ENCODE assay signal across 27 cellular contexts in genomic region chr11:105078283-105078682, GRCh38. TPM values are rescaled to one million over a fixed set of nuclear protein-coding genes. Genes with fewer than 3 reads are reported as not detected.
DNase-seq lines count a peak whose midpoint lies in the region; ATAC-seq, FAIRE-seq and TF ChIP-seq lines count a peak whose summit lies in the region.
"Had no signal": no experiment of that assay in that cellular context is flagged by ENCODE, and none has a peak within 500 bp of the region (broad histone marks: within the 10 kb centered on the region; RNA-seq: fewer than 3 reads in every experiment).

No MANE protein-coding gene starts in this region.

- no peak for FAIRE-seq in keratinocyte (lab: Jason Lieb, UNC)
- FAIRE-seq: A549, D721Med, GM12891, GM18507 had no signal

- TF ChIP-seq CTCF in keratinocyte (optimal IDR thresholded peaks at IDR 0.05 in 1 of 3, IDR thresholded peaks at IDR 0.05 in 1 of 3, conservative IDR thresholded peaks at IDR 0.05 in 1 of 3; ENCODE audit: extremely low read depth in 1 of 3, insufficient read depth in 2 of 3, low read length in 3 of 3) = no peak

- H3K4me1 Mint-ChIP-seq in activated T-helper 17 cell treated with anti-CD3 and anti-CD28 coated beads, Interleukin-2, amount 50 U/mL, for 72 hours = peaks cover 23% of the 10 kb centered on the region

- H3K4me1 ChIP-seq in keratinocyte (ENCODE audit: control insufficient read depth, extremely low read depth, insufficient read depth, low read length) = peaks cover 8% of the 10 kb centered on the region
- H3K4me1 ChIP-seq: A549, BE2C had no signal

- peak overlapping the region; percentile 32 for H3K4me2 ChIP-seq in keratinocyte (ENCODE audit: control insufficient read depth, extremely low read depth, insufficient read depth, low read depth, low read length)
- H3K4me2 ChIP-seq: A549, GM23338 had no signal

- H3K9me1 ChIP-seq in keratinocyte (ENCODE audit: control insufficient read depth, extremely low read depth, insufficient read depth, low read length) = no peaks in the 10 kb centered on the region

- H4K20me1 ChIP-seq in keratinocyte (ENCODE audit: control insufficient read depth, extremely low read depth, insufficient read depth, low read length) = no peaks in the 10 kb centered on the region
- H4K20me1 ChIP-seq: BLaER1 treated with 17β-estradiol and CSF1 and Interleukin-3, amounts not matched to agents 10 nM and 100 nM had no signal

- no peak overlapping the region for H3K9ac ChIP-seq in keratinocyte (ENCODE audit: control insufficient read depth, extremely low read depth, insufficient read depth, low read length)
- H3K9ac ChIP-seq: BLaER1 treated with 17β-estradiol and CSF1 and Interleukin-3, amounts not matched to agents 10 nM and 100 nM had no signal

- no peaks in the 10 kb centered on the region for H3K9me3 ChIP-seq in keratinocyte (ENCODE audit: control insufficient read depth, low read depth, low read length)
- H3K9me3 ChIP-seq: A549, BE2C had no signal

- DNase-seq in astrocyte of the hippocampus (ENCODE audit: low read depth, low spot score) (peak; percentile 37), keratinocyte (ENCODE audit: low read depth, low spot score) (no peak), RKO (ENCODE audit: low spot score) (no peak)
- DNase-seq: 8988T; ACHN; AML-193; BE2C; CD4-positive, alpha-beta T cell; CD8-positive, alpha-beta memory T cell; DMS 273 treated with DMSO at 0.1 percent for 48 hours; DMS79 treated with DMSO at 0.1 percent for 48 hours; GF-D8; H9 had no signal

- peak overlapping the region; percentile 2 for H2AFZ ChIP-seq in keratinocyte (ENCODE audit: control insufficient read depth, low read length)
- H2AFZ ChIP-seq: GM23338 had no signal

- no peaks in the 10 kb centered on the region for H3K27me3 ChIP-seq in keratinocyte (ENCODE audit: control insufficient read depth, extremely low read depth, insufficient read depth, low read length)
- H3K27me3 ChIP-seq: BE2C; BLaER1 treated with 17β-estradiol and CSF1 and Interleukin-3, amounts not matched to agents 10 nM and 100 nM had no signal

- H3K27ac Mint-ChIP-seq in activated T-helper 17 cell treated with anti-CD3 and anti-CD28 coated beads, Interleukin-2, amount 50 U/mL, for 72 hours = no peak overlapping the region
- H3K27ac Mint-ChIP-seq: CD4-positive, alpha-beta T cell; CD8-positive, alpha-beta memory T cell; GM23338; H9 had no signal

- ATAC-seq in activated T-helper 17 cell treated with anti-CD3 and anti-CD28 coated beads, Interleukin-2, amount 50 U/mL, for 72 hours (replicated peaks) = no peak
- no peak for ATAC-seq in GM18511 (IDR thresholded peaks at IDR 0.05; ENCODE audit: unreplicated experiment)
- no peak for ATAC-seq in GM18909 (IDR thresholded peaks at IDR 0.05; ENCODE audit: poor library complexity, unreplicated experiment)
- ATAC-seq: A549, GM23338, HCT116 had no signal

- H3K36me3 Mint-ChIP-seq in activated T-helper 17 cell treated with anti-CD3 and anti-CD28 coated beads, Interleukin-2, amount 50 U/mL, for 72 hours (ENCODE audit: low read depth) = no peaks in the 10 kb centered on the region
- H3K36me3 Mint-ChIP-seq: CD14-positive monocyte had no signal

- peaks cover 4% of the 10 kb centered on the region for H3K27me3 Mint-ChIP-seq in activated T-helper 17 cell treated with anti-CD3 and anti-CD28 coated beads, Interleukin-2, amount 50 U/mL, for 72 hours

- no peaks in the 10 kb centered on the region for H3K79me2 ChIP-seq in keratinocyte (ENCODE audit: control insufficient read depth, insufficient read depth, low read length)

- no peak overlapping the region for H3K4me3 ChIP-seq in keratinocyte (ENCODE audit: control insufficient read depth in 2 of 3, extremely low read depth in 1 of 3, insufficient read depth in 2 of 3, low read depth in 1 of 3, low read length in 3 of 3)
- H3K4me3 ChIP-seq: A549; BLaER1 treated with 17β-estradiol and CSF1 and Interleukin-3, amounts not matched to agents 10 nM and 100 nM; GM23338 had no signal

- dilution Hi-C loops in keratinocyte (cut with MboI; ENCODE audit: extremely low pct_ligation_motif_present, low sequenced_read_pairs) = no loop called here

- H3K4me3 Mint-ChIP-seq in activated T-helper 17 cell treated with anti-CD3 and anti-CD28 coated beads, Interleukin-2, amount 50 U/mL, for 72 hours = peak overlapping the region; percentile 29
- H3K4me3 Mint-ChIP-seq: CD14-positive monocyte; CD4-positive, alpha-beta T cell; CD8-positive, alpha-beta memory T cell; GM23338; H9 had no signal

- no peaks in the 10 kb centered on the region for H3K36me3 ChIP-seq in keratinocyte (ENCODE audit: control insufficient read depth in 2 of 2, extremely low read depth in 1 of 2, insufficient read depth in 2 of 2, low read length in 2 of 2)
- H3K36me3 ChIP-seq: BE2C; BLaER1 treated with 17β-estradiol and CSF1 and Interleukin-3, amounts not matched to agents 10 nM and 100 nM had no signal

- H3K27ac ChIP-seq in keratinocyte (ENCODE audit: control insufficient read depth, insufficient read depth, low read length) = no peak overlapping the region
- H3K27ac ChIP-seq: A549; BLaER1 treated with 17β-estradiol and CSF1 and Interleukin-3, amounts not matched to agents 10 nM and 100 nM had no signal

- peaks cover 3% of the 10 kb centered on the region for H3K9me3 Mint-ChIP-seq in activated T-helper 17 cell treated with anti-CD3 and anti-CD28 coated beads, Interleukin-2, amount 50 U/mL, for 72 hours
- H3K9me3 Mint-ChIP-seq: CD4-positive, alpha-beta T cell; CD8-positive, alpha-beta memory T cell; GM23338; H9 had no signal

RNA-seq across cellular contexts. Expression of gene CARD16, which starts 33.1 kb away (rescaled TPM):
- 10 to 100 TPM in 1 of 2 donors, 1 to 10 TPM in 1; 8.8 to 25.7 TPM for total RNA-seq in activated T-helper 17 cell treated with anti-CD3 and anti-CD28 coated beads, Interleukin-2, amount 50 U/mL, for 72 hours
- polyA plus RNA-seq in keratinocyte = 11.9 to 16.6 TPM (median 13.4 TPM) in 3 replicates
- polyA plus RNA-seq in keratinocyte (2011; ENCODE audit: low read depth) = 0.86 TPM
- 16.0 and 23.4 TPM in 2 replicates for polyA plus RNA-seq in keratinocyte (2011; cell fraction: cytosol; rRNA removed)
- polyA plus RNA-seq in keratinocyte (2011; cell fraction: nucleus; rRNA removed) = 5.0 and 7.2 TPM in 2 replicates
- 3.2 and 14.3 TPM in 2 replicates for polyA plus RNA-seq in keratinocyte (2012; ENCODE audit: low replicate concordance)
- 2.1 to 5.2 TPM in 2 of 3 replicates, not detected in the other for polyA minus RNA-seq in keratinocyte
- polyA minus RNA-seq in keratinocyte (2011; cell fraction: cytosol; rRNA and poly(A)+ RNA removed) = 3.5 TPM
- 0.84 and 1.9 TPM in 2 replicates for polyA minus RNA-seq in keratinocyte (2011; cell fraction: nucleus; rRNA and poly(A)+ RNA removed)
- total RNA-seq: G401, GM23338, H9 had no signal
- polyA plus RNA-seq: A549, GM23338 had no signal

RNA-seq across cellular contexts. Expression of gene CASP1, which starts 43.3 kb away (rescaled TPM):
- total RNA-seq in activated T-helper 17 cell treated with anti-CD3 and anti-CD28 coated beads, Interleukin-2, amount 50 U/mL, for 72 hours = 10 to 100 TPM; 39.5 to 59.9 TPM
- polyA plus RNA-seq in keratinocyte = 30.7 to 69.1 TPM (median 56.0 TPM) in 3 replicates
- 122 TPM for polyA plus RNA-seq in keratinocyte (2011; ENCODE audit: low read depth)
- polyA plus RNA-seq in keratinocyte (2011; cell fraction: cytosol; rRNA removed) = 43.6 and 54.5 TPM in 2 replicates
- polyA plus RNA-seq in keratinocyte (2011; cell fraction: nucleus; rRNA removed) = 43.5 and 50.7 TPM in 2 replicates
- polyA plus RNA-seq in keratinocyte (2012; ENCODE audit: low replicate concordance) = 68.6 and 117 TPM in 2 replicates
- 1.2 to 38.5 TPM (median 23.0 TPM) in 3 replicates for polyA minus RNA-seq in keratinocyte
- polyA minus RNA-seq in keratinocyte (2011; cell fraction: cytosol; rRNA and poly(A)+ RNA removed) = 27.4 TPM
- polyA minus RNA-seq in keratinocyte (2011; cell fraction: nucleus; rRNA and poly(A)+ RNA removed) = 13.1 and 18.5 TPM in 2 replicates
- total RNA-seq: G401, H9 had no signal
- polyA plus RNA-seq: GM23338 had no signal

RNA-seq across cellular contexts. Expression of gene CASP5, which starts 55.3 kb away (rescaled TPM):
- not detected for total RNA-seq in activated T-helper 17 cell treated with anti-CD3 and anti-CD28 coated beads, Interleukin-2, amount 50 U/mL, for 72 hours
- 0.15 TPM in 1 of 3 replicates, not detected in the others for polyA plus RNA-seq in keratinocyte
- polyA plus RNA-seq in keratinocyte (2011; ENCODE audit: low read depth) = not detected
- polyA plus RNA-seq in keratinocyte (2011; cell fraction: cytosol; rRNA removed) = not detected in 2 replicates
- polyA plus RNA-seq in keratinocyte (2011; cell fraction: nucleus; rRNA removed) = 0.51 and 0.87 TPM in 2 replicates
- polyA plus RNA-seq in keratinocyte (2012; ENCODE audit: low replicate concordance) = 0.39 TPM in 1 of 2 replicates, not detected in the other
- not detected in 3 replicates for polyA minus RNA-seq in keratinocyte
- not detected for polyA minus RNA-seq in keratinocyte (2011; cell fraction: cytosol; rRNA and poly(A)+ RNA removed)
- not detected in 2 replicates for polyA minus RNA-seq in keratinocyte (2011; cell fraction: nucleus; rRNA and poly(A)+ RNA removed)
- total RNA-seq: CD4-positive, alpha-beta T cell; CD8-positive, alpha-beta memory T cell; Daoy; G401; GM23338; H4; H9 had no signal
- polyA plus RNA-seq: A549; CD8-positive, alpha-beta memory T cell; GM23338 had no signal
